Comparison of ENCODE assay signal across 8 cellular contexts in the genomic region with DNA sequence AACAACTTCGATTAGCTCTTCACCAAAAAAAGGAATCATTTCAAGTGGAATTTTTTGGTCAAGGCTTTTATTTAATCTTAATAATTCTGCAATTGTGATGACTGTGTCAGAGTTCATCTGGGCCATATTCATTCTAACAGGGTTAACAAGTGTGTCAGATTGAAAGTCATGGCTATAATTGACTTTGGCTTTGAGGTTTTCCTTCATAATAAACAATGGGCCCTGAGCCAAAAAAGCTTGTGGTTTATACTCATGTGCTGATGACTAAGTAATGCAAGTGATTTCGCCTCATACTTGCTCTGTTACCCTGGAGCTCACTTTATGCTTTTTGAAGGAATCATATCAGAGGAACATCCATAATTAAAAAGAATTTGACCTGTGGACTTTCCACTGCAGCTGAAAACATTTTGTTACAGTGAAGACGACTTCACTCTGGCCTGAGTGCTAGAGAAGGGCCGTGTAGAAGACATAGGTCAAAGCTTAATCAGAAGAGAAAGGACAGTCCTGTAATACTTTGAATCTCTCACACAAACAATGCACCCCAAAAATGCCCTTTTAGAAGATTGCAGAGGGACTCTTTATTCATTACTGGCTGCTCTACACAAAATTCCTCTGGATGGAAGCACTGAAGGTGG.
DNase-seq lines count a peak whose midpoint lies in the region; ATAC-seq and TF ChIP-seq lines count a peak whose summit lies in the region.

No MANE protein-coding gene starts in this region.

- H3K4me3 Mint-ChIP-seq in activated CD4-positive, alpha-beta T cell treated with anti-CD3 and anti-CD28 coated beads, Interleukin-2, amount 10 ng/mL, durations not matched to agents 7 days and 5 days = no peak overlapping the region
- H3K4me3 Mint-ChIP-seq in activated naive CD8-positive, alpha-beta T cell treated with anti-CD3 and anti-CD28 coated beads, Interleukin-2, amount 50 U/mL, for 24 hours = no peak overlapping the region

- POLR2A ChIA-PET in activated CD4-positive, alpha-beta T cell treated with anti-CD3 and anti-CD28 coated beads, Interleukin-2, amount 10 ng/mL, durations not matched to agents 7 days and 5 days (lab: Charles Lee) = interaction anchor here (0.6 kb wide), 1 partner anchor 104 kb away, joined by 6 read pairs; no protein-coding TSS in a partner anchor

- no peaks in the 10 kb centered on the region for H3K9me3 Mint-ChIP-seq in activated CD4-positive, alpha-beta T cell treated with anti-CD3 and anti-CD28 coated beads, Interleukin-2, amount 10 ng/mL, durations not matched to agents 7 days and 5 days
- H3K9me3 Mint-ChIP-seq in activated naive CD8-positive, alpha-beta T cell treated with anti-CD3 and anti-CD28 coated beads, Interleukin-2, amount 50 U/mL, for 24 hours = peaks cover 6% of the 10 kb centered on the region

- H3K27ac ChIP-seq in liver (ENCODE audit: low read depth in 1 of 2, low read length in 2 of 2) = no peak overlapping the region
- no peak overlapping the region for H3K27ac ChIP-seq in caudate nucleus (ENCODE audit: low read depth, low read length)

- H3K27me3 ChIP-seq in liver (ENCODE audit: control insufficient read depth in 4 of 4, insufficient read depth in 4 of 4, low read length in 3 of 4) = no peaks in the 10 kb centered on the region

- no peak overlapping the region for H3K9ac ChIP-seq in liver (ENCODE audit: low read depth in 1 of 2, low read length in 2 of 2)

- H3K4me1 ChIP-seq in liver (ENCODE audit: control insufficient read depth in 4 of 4, insufficient read depth in 4 of 4, low read length in 3 of 4) = peaks cover 0 to 11% (median 6%) of the 10 kb centered on the region in 4 donors

- peak; percentile 77 for ATAC-seq in HG02571 (IDR thresholded peaks at IDR 0.05; ENCODE audit: unreplicated experiment)
- ATAC-seq in activated naive CD8-positive, alpha-beta T cell treated with anti-CD3 and anti-CD28 coated beads, Interleukin-2, amount 50 U/mL, for 24 hours = peak; percentile 74
- ATAC-seq in HG03097 (IDR thresholded peaks at IDR 0.05; ENCODE audit: low FRiP score, unreplicated experiment) = no peak

- no peaks in the 10 kb centered on the region for H3K36me3 ChIP-seq in liver (ENCODE audit: control insufficient read depth in 4 of 4, insufficient read depth in 3 of 4, low read depth in 1 of 4, low read length in 3 of 4)

- TF ChIP-seq CTCF in liver (IDR thresholded peaks at IDR 0.05; ENCODE audit: low read depth, low read length, missing input control) = no peak

- peaks cover 28% of the 10 kb centered on the region for H3K36me3 Mint-ChIP-seq in activated CD4-positive, alpha-beta T cell treated with anti-CD3 and anti-CD28 coated beads, Interleukin-2, amount 10 ng/mL, durations not matched to agents 7 days and 5 days (ENCODE audit: low read depth)
- peaks cover 45% of the 10 kb centered on the region for H3K36me3 Mint-ChIP-seq in activated naive CD8-positive, alpha-beta T cell treated with anti-CD3 and anti-CD28 coated beads, Interleukin-2, amount 50 U/mL, for 24 hours (ENCODE audit: low read depth)

- 55% methylated on average over 4 of the region's 4 CpGs for WGBS in liver

- H3K27ac Mint-ChIP-seq in activated CD4-positive, alpha-beta T cell treated with anti-CD3 and anti-CD28 coated beads, Interleukin-2, amount 10 ng/mL, durations not matched to agents 7 days and 5 days = no peak overlapping the region
- no peak overlapping the region for H3K27ac Mint-ChIP-seq in activated naive CD8-positive, alpha-beta T cell treated with anti-CD3 and anti-CD28 coated beads, Interleukin-2, amount 50 U/mL, for 24 hours

- no peaks in the 10 kb centered on the region for H3K27me3 Mint-ChIP-seq in activated CD4-positive, alpha-beta T cell treated with anti-CD3 and anti-CD28 coated beads, Interleukin-2, amount 10 ng/mL, durations not matched to agents 7 days and 5 days
- H3K27me3 Mint-ChIP-seq in activated naive CD8-positive, alpha-beta T cell treated with anti-CD3 and anti-CD28 coated beads, Interleukin-2, amount 50 U/mL, for 24 hours = no peaks in the 10 kb centered on the region

- TF ChIP-seq RAD21 in liver (IDR thresholded peaks at IDR 0.05) = no peak

- no peaks in the 10 kb centered on the region for H3K9me3 ChIP-seq in liver (ENCODE audit: control insufficient read depth in 4 of 4, low read length in 3 of 4)

- DNase-seq in activated CD4-positive, alpha-beta T cell treated with anti-CD3 and anti-CD28 coated beads, Interleukin-2, amount 10 ng/mL, durations not matched to agents 7 days and 5 days = peak; percentile 39
- DNase-seq in activated CD4-positive, alpha-beta T cell treated with anti-CD3 and anti-CD28 coated beads for 4 hours = no peak
- peak; percentile 91 for DNase-seq in MV-4-11 (lab: John Stamatoyannopoulos, UW)
- DNase-seq in activated naive CD8-positive, alpha-beta T cell treated with anti-CD3 and anti-CD28 coated beads, Interleukin-2, amount 50 U/mL, for 24 hours = peak; percentile 10
- no peak for DNase-seq in caudate nucleus (lab: John Stamatoyannopoulos, UW)

- no peak overlapping the region for H3K4me3 ChIP-seq in liver (ENCODE audit: low read depth in 1 of 3, low read length in 3 of 3)

- peaks cover 24% of the 10 kb centered on the region for H3K4me1 Mint-ChIP-seq in activated CD4-positive, alpha-beta T cell treated with anti-CD3 and anti-CD28 coated beads, Interleukin-2, amount 10 ng/mL, durations not matched to agents 7 days and 5 days
- peaks cover 27% of the 10 kb centered on the region for H3K4me1 Mint-ChIP-seq in activated naive CD8-positive, alpha-beta T cell treated with anti-CD3 and anti-CD28 coated beads, Interleukin-2, amount 50 U/mL, for 24 hours

- CTCF ChIA-PET in activated CD4-positive, alpha-beta T cell treated with anti-CD3 and anti-CD28 coated beads, Interleukin-2, amount 10 ng/mL, durations not matched to agents 7 days and 5 days (lab: Charles Lee) = interaction anchor here (0.8 to 1.2 kb wide), 5 partner anchors 11 to 34 kb away, joined by 3 to 5 read pairs (median 4); no protein-coding TSS in a partner anchor

TF ChIP-seq in liver, 16 proteins besides CTCF, POLR2A, EP300 and RAD21:
- peak; percentile 78 for TF ChIP-seq NR2F2 (IDR thresholded peaks at IDR 0.05)
- TF ChIP-seq, protein P1, sequence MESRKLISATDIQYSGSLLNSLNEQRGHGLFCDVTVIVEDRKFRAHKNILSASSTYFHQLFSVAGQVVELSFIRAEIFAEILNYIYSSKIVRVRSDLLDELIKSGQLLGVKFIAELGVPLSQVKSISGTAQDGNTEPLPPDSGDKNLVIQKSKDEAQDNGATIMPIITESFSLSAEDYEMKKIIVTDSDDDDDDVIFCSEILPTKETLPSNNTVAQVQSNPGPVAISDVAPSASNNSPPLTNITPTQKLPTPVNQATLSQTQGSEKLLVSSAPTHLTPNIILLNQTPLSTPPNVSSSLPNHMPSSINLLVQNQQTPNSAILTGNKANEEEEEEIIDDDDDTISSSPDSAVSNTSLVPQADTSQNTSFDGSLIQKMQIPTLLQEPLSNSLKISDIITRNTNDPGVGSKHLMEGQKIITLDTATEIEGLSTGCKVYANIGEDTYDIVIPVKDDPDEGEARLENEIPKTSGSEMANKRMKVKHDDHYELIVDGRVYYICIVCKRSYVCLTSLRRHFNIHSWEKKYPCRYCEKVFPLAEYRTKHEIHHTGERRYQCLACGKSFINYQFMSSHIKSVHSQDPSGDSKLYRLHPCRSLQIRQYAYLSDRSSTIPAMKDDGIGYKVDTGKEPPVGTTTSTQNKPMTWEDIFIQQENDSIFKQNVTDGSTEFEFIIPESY (IDR thresholded peaks at IDR 0.05) = no peak

Comparison
In these comparisons a context has a peak if more than half of its experiments do, and no peak if none do; other contexts are left out.
1. DNase-seq: peak in activated CD4-positive, alpha-beta T cell treated with anti-CD3 and anti-CD28 coated beads, Interleukin-2, amount 10 ng/mL, durations not matched to agents 7 days and 5 days (single experiment), MV-4-11 (single experiment) and activated naive CD8-positive, alpha-beta T cell treated with anti-CD3 and anti-CD28 coated beads, Interleukin-2, amount 50 U/mL, for 24 hours (single experiment); none in activated CD4-positive, alpha-beta T cell treated with anti-CD3 and anti-CD28 coated beads for 4 hours (0 of 2) and caudate nucleus (0 of 61).